Comparison of ENCODE assay signal across 24 cellular contexts in genomic region chr17:51767287-51767686, GRCh38.
"Had no signal": no experiment of that assay in that cellular context is flagged by ENCODE, and none has a peak within 500 bp of the region (broad histone marks: within the 10 kb centered on the region; RNA-seq: fewer than 3 reads in every experiment).

No MANE protein-coding gene starts in this region.

- H3K4me1 ChIP-seq: stomach, suprapubic skin, testis, thyroid gland, tibial artery, tibial nerve, upper lobe of left lung, upper lobe of right lung, uterus, vagina had no signal

- H3K4me3 ChIP-seq: stomach, suprapubic skin, testis, thoracic aorta, thyroid gland, tibial artery, tibial nerve, transverse colon, upper lobe of left lung, upper lobe of right lung, uterus, vagina had no signal

- H3K36me3 ChIP-seq: stomach, suprapubic skin, thoracic aorta, thyroid gland, tibial artery, tibial nerve, transverse colon, upper lobe of left lung, upper lobe of right lung, uterus, vagina had no signal

- H3K27ac ChIP-seq: stomach, suprapubic skin, testis, thoracic aorta, thyroid gland, tibial artery, tibial nerve, transverse colon, upper lobe of left lung, upper lobe of right lung, uterus, vagina had no signal

- H3K9me3 ChIP-seq: stomach, suprapubic skin, testis, thoracic aorta, thyroid gland, tibial artery, tibial nerve, transverse colon, upper lobe of left lung, upper lobe of right lung, uterus, vagina had no signal

- DNase-seq: stimulated activated CD4-positive, alpha-beta T cell treated with anti-CD3 and anti-CD28 coated beads, Interleukin-2, amount 100 ng/mL, for 48 hours; stimulated activated CD4-positive, alpha-beta T cell treated with anti-CD3 and anti-CD28 coated beads, Interleukin-4, amount 100 ng/mL, for 1 hour; stimulated activated CD4-positive, alpha-beta T cell treated with anti-CD3 and anti-CD28 coated beads, Interleukin-4, amount 100 ng/mL, for 24 hours; stimulated activated CD4-positive, alpha-beta T cell treated with anti-CD3 and anti-CD28 coated beads, Interleukin-4, amount 100 ng/mL, for 4 hours; stimulated activated CD8-positive, alpha-beta memory T cell treated with anti-CD3 and anti-CD28 coated beads, Interleukin-4, amount 100 ng/mL, for 48 hours; stimulated activated naive B cell treated with anti-CD40 and anti-IgM and Interleukin-4, amounts not matched to agents 10 μg/mL and 1 μg/mL and 100 μg/mL, for 72 hours; stimulated activated naive CD4-positive, alpha-beta T cell; stimulated activated naive CD4-positive, alpha-beta T cell treated with Interleukin-2 at 50 U/mL for 16 hours; stimulated activated naive CD8-positive, alpha-beta T cell treated with anti-CD3 and anti-CD28 coated beads, Interleukin-15, amount 100 ng/mL, for 72 hours; stimulated activated naive CD8-positive, alpha-beta T cell treated with anti-CD3 and anti-CD28 coated beads, Interleukin-15, Interleukin-2, amounts not matched to agents 100 U/mL and 50 U/mL, for 24 hours; stomach; substantia nigra; testis; thyroid gland; tibial artery; transverse colon; trophoblast cell; upper lobe of left lung; upper lobe of right lung; uterus had no signal
